8 cellular contexts compared by ENCODE assay signal in the genomic region with DNA sequence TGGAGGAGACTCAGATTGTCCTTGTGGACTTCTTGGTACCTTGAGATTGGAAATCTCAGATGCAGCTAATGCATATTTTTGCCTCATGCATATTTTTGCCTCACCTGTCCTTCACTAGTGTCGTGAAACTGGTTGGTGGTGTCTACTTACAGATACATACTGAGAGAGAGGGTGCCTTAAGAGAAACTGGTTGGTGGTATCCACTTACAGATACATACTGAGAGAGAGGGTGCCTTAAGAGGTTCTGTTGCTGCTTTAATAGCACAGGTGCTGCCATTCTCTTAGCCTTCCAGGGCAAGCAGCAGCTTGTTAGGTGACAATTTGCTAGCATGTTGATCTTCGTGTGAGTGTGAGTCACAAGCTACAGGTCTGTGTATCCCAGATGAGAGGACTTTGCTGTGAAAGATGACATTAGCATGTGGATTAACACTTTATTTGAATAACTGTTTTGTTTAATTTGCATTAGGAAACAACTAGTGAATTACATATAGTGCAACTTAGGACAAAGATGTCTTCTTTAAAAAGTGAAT. TPM values are rescaled to one million over a fixed set of nuclear protein-coding genes. Genes with fewer than 3 reads are reported as not detected.
DNase-seq lines count a peak whose midpoint lies in the region; ATAC-seq and TF ChIP-seq lines count a peak whose summit lies in the region.

No MANE protein-coding gene starts in this region.

- H3K9me3 ChIP-seq in mammary epithelial cell (replicated peaks; ENCODE audit: insufficient read depth, low read length) (no peaks in the 10 kb centered on the region), stomach (no peaks in the 10 kb centered on the region), mucosa of descending colon (no peaks in the 10 kb centered on the region)

- H3K36me3 Mint-ChIP-seq in activated CD4-positive, alpha-beta T cell treated with anti-CD3 and anti-CD28 coated beads for 36 hours (ENCODE audit: low read depth) = peaks cover 40% of the 10 kb centered on the region

- H4K20me1 ChIP-seq in mammary epithelial cell (ENCODE audit: insufficient read depth, low read length) = no peaks in the 10 kb centered on the region

- H3K4me3 ChIP-seq in mammary epithelial cell (replicated peaks in 1 of 3; ENCODE audit: insufficient read depth in 1 of 3, low read depth in 2 of 3, low read length in 3 of 3) = peak overlapping the region; percentile 76 to 88 (median 81)
- peak overlapping the region; percentile 62 for H3K4me3 ChIP-seq in skeletal muscle cell (ENCODE audit: low read depth, low read length)
- no peak overlapping the region for H3K4me3 ChIP-seq in stomach
- H3K4me3 ChIP-seq in mucosa of descending colon = no peak overlapping the region

- peak overlapping the region; percentile 91 for H3K9ac ChIP-seq in mammary epithelial cell (ENCODE audit: insufficient read depth, low read length)

- WGBS in mammary epithelial cell (ENCODE audit: low coverage, missing lambda C conversion rate) = 42% methylated on average over 2 of the region's 2 CpGs
- WGBS in stomach, 5 donors = 38 to 53% (median 42%) methylated on average over 2 of the region's 2 CpGs

- no peak for TF ChIP-seq POLR2A in stomach (IDR thresholded peaks at IDR 0.05)

- H3K4me1 ChIP-seq in mammary epithelial cell (ENCODE audit: insufficient read depth, low read length) = peaks cover 29% of the 10 kb centered on the region
- peaks cover 19 to 36% (median 27%) of the 10 kb centered on the region in 4 donors for H3K4me1 ChIP-seq in stomach
- H3K4me1 ChIP-seq in mucosa of descending colon (ENCODE audit: low read depth) = peaks cover 2% of the 10 kb centered on the region

- H3K36me3 ChIP-seq in mammary epithelial cell (ENCODE audit: insufficient read depth, low read length) (peaks cover 22% of the 10 kb centered on the region), stomach (peaks cover 0 to 4% (median 0%) of the 10 kb centered on the region in 4 donors), mucosa of descending colon (ENCODE audit: low read depth) (no peaks in the 10 kb centered on the region)

- H3K9me3 Mint-ChIP-seq in activated CD4-positive, alpha-beta T cell treated with anti-CD3 and anti-CD28 coated beads for 36 hours (ENCODE audit: low read depth) = no peaks in the 10 kb centered on the region

- no peak overlapping the region for H2AFZ ChIP-seq in mammary epithelial cell (ENCODE audit: low read depth, low read length)

- ATAC-seq in activated CD4-positive, alpha-beta T cell treated with anti-CD3 and anti-CD28 coated beads for 36 hours = no peak
- no peak for ATAC-seq in mucosa of descending colon
- ATAC-seq in HG03354 (IDR thresholded peaks at IDR 0.05; ENCODE audit: poor library complexity, severe bottlenecking, unreplicated experiment) = no peak

- H3K27me3 Mint-ChIP-seq in activated CD4-positive, alpha-beta T cell treated with anti-CD3 and anti-CD28 coated beads for 36 hours = no peaks in the 10 kb centered on the region

- H3K4me3 Mint-ChIP-seq in activated CD4-positive, alpha-beta T cell treated with anti-CD3 and anti-CD28 coated beads for 36 hours = peak overlapping the region; percentile 92

- peaks cover 55% of the 10 kb centered on the region for H3K4me1 Mint-ChIP-seq in activated CD4-positive, alpha-beta T cell treated with anti-CD3 and anti-CD28 coated beads for 36 hours

- dilution Hi-C loops in mammary epithelial cell (cut with HindIII; ENCODE audit: low sequenced_read_pairs) = no loop called here

- TF ChIP-seq CTCF in mammary epithelial cell (conservative IDR thresholded peaks at IDR 0.05 in 1 of 2, IDR thresholded peaks at IDR 0.05 in 1 of 2; ENCODE audit: extremely low read depth in 1 of 2, insufficient read depth in 1 of 2, low read depth in 1 of 2, low read length in 2 of 2) = no peak
- no peak for TF ChIP-seq CTCF in stomach (IDR thresholded peaks at IDR 0.05)
- no peak for TF ChIP-seq CTCF in mucosa of descending colon (IDR thresholded peaks at IDR 0.05)

- POLR2A ChIA-PET in activated CD4-positive, alpha-beta T cell treated with anti-CD3 and anti-CD28 coated beads for 36 hours (lab: Charles Lee) = no interaction called here

- intact Hi-C loops in activated CD4-positive, alpha-beta T cell treated with anti-CD3 and anti-CD28 coated beads for 36 hours (cut with DNase I, micrococcal nuclease) = loop anchor here in 1 of 2 experiments (5.0 kb wide), 1 partner anchor 1161 kb away; a partner anchor contains a TSS
- intact Hi-C loops in mammary epithelial cell (cut with micrococcal nuclease) = loop anchor here (5.0 kb wide), 1 partner anchor 414 kb away; no protein-coding TSS in a partner anchor
- intact Hi-C loops in stomach (cut with DNase I; ENCODE audit: low total_unique reads) = no loop called here
- intact Hi-C loops in mucosa of descending colon (cut with DNase I, micrococcal nuclease) = no loop called here

- DNase-seq in activated CD4-positive, alpha-beta T cell treated with anti-CD3 and anti-CD28 coated beads for 36 hours = no peak
- DNase-seq in activated CD4-positive, alpha-beta T cell treated with anti-CD3 and anti-CD28 coated beads for 1 hour = no peak
- DNase-seq in NCI-H2029 treated with DMSO at 0.1 percent for 48 hours (lab: John Stamatoyannopoulos, UW) = peak; percentile 14
- peak; percentile 83 for DNase-seq in mammary epithelial cell
- DNase-seq in skeletal muscle cell (ENCODE audit: low read depth) = no peak
- DNase-seq in stomach = no peak
- no peak for DNase-seq in mucosa of descending colon

- peaks cover 56% of the 10 kb centered on the region for H3K79me2 ChIP-seq in mammary epithelial cell (ENCODE audit: insufficient read depth, low read length)

- H3K27ac ChIP-seq in mammary epithelial cell (ENCODE audit: insufficient read depth, low read depth, low read length) = peak overlapping the region; percentile 89
- no peak overlapping the region for H3K27ac ChIP-seq in stomach

- H3K27ac Mint-ChIP-seq in activated CD4-positive, alpha-beta T cell treated with anti-CD3 and anti-CD28 coated beads for 36 hours = peak overlapping the region; percentile 39

- no TSS peak for BruUV-seq in mammary epithelial cell (replicated peaks; lab: Mats Ljungman, UMichigan)

- H3K4me2 ChIP-seq in mammary epithelial cell (ENCODE audit: insufficient read depth, low read depth, low read length) = peak overlapping the region; percentile 95

- H3K27me3 ChIP-seq in mammary epithelial cell (ENCODE audit: insufficient read depth, low read length) = no peaks in the 10 kb centered on the region
- H3K27me3 ChIP-seq in stomach = no peaks in the 10 kb centered on the region

- CTCF ChIA-PET in activated CD4-positive, alpha-beta T cell treated with anti-CD3 and anti-CD28 coated beads for 36 hours (lab: Charles Lee) = interaction anchor here (0.7 to 9.3 kb wide), 6 partner anchors 8 to 56 kb away, joined by 3 to 107 read pairs (median 4); no protein-coding TSS in a partner anchor
- CTCF ChIA-PET in mammary epithelial cell (lab: Charles Lee; ENCODE audit: low non-redundant PET) = interaction anchor here (0.5 kb wide), 1 partner anchor 15 kb away, joined by 3 read pairs; no protein-coding TSS in a partner anchor

- in situ Hi-C loops in mammary epithelial cell (cut with MboI; ENCODE audit: low sequenced_read_pairs in 2 of 2) = no loop called here

- TF ChIP-seq EP300 in stomach (IDR thresholded peaks at IDR 0.05) = no peak

RNA-seq across cellular contexts. Expression of a gene that starts 1.4 kb away (rescaled TPM):
- total RNA-seq in activated CD4-positive, alpha-beta T cell treated with anti-CD3 and anti-CD28 coated beads for 36 hours = 100 to 1,000 TPM; 169 to 212 TPM
- 100 to 1,000 TPM in 1 of 2 donors, 10 to 100 TPM in 1; 28.5 to 106 TPM for total RNA-seq in mammary epithelial cell
- polyA plus RNA-seq in mammary epithelial cell = 381 TPM
- polyA minus RNA-seq in mammary epithelial cell = 53.7 TPM
- 10 to 100 TPM in 3 of 5 donors, 1 to 10 TPM in 1, not detected in 1; 2.3 to 27.0 (median 20.8) TPM for total RNA-seq in stomach
- 100 to 1,000 TPM in 1 of 3 donors, 10 to 100 TPM in 2; 17.4 to 104 (median 23.9) TPM for polyA plus RNA-seq in stomach
- total RNA-seq in mucosa of descending colon = 10 to 100 TPM in 1 of 3 donors, 1 to 10 TPM in 2; 5.8 to 46.8 (median 9.0) TPM

RNA-seq across cellular contexts. Expression of a gene that starts 4.2 kb away (rescaled TPM):
- total RNA-seq in activated CD4-positive, alpha-beta T cell treated with anti-CD3 and anti-CD28 coated beads for 36 hours = 10 to 100 TPM; 41.1 to 53.0 TPM
- 10 to 100 TPM; 38.3 to 38.7 TPM for total RNA-seq in mammary epithelial cell
- polyA plus RNA-seq in mammary epithelial cell = 21.4 TPM
- polyA minus RNA-seq in mammary epithelial cell = 34.9 TPM
- total RNA-seq in stomach = 10 to 100 TPM; 26.8 to 66.8 (median 33.8) TPM
- polyA plus RNA-seq in stomach = 10 to 100 TPM; 26.3 to 54.8 (median 28.7) TPM
- 10 to 100 TPM; 46.4 to 52.3 (median 49.5) TPM for total RNA-seq in mucosa of descending colon

RNA-seq across cellular contexts. Expression of a gene that starts 23.2 kb away (rescaled TPM):
- total RNA-seq in activated CD4-positive, alpha-beta T cell treated with anti-CD3 and anti-CD28 coated beads for 36 hours = 1 to 10 TPM in 1 of 2 experiments, under 1 TPM in 1; 0.91 to 1.3 TPM
- total RNA-seq in mammary epithelial cell (1 to 10 TPM; 1.6 to 2.8 TPM), stomach (1 to 10 TPM in 4 of 5 donors, under 1 TPM in 1; 0.29 to 7.2 (median 1.8) TPM), mucosa of descending colon (1 to 10 TPM; 1.7 to 4.3 (median 1.9) TPM)
- polyA plus RNA-seq in mammary epithelial cell (1.3 TPM), stomach (1 to 10 TPM; 1.2 to 2.7 (median 1.4) TPM)
- polyA minus RNA-seq in mammary epithelial cell = not detected

RNA-seq across cellular contexts. Expression of a gene that starts 52.7 kb away (rescaled TPM):
- total RNA-seq in activated CD4-positive, alpha-beta T cell treated with anti-CD3 and anti-CD28 coated beads for 36 hours = not detected
- total RNA-seq in mammary epithelial cell (under 1 TPM in 1 of 2 donors, not detected in 1; 0.33 TPM), stomach (1 to 10 TPM in 2 of 5 donors, under 1 TPM in 1, not detected in 2; 0.45 to 4.0 (median 2.6) TPM), mucosa of descending colon (1 to 10 TPM in 1 of 3 donors, under 1 TPM in 2; 0.43 to 1.5 (median 0.89) TPM)
- polyA plus RNA-seq in mammary epithelial cell (0.28 TPM), stomach (1 to 10 TPM in 1 of 3 donors, under 1 TPM in 2; 0.53 to 1.7 (median 0.61) TPM)
- not detected for polyA minus RNA-seq in mammary epithelial cell

Comparison
In these comparisons a context has a peak if more than half of its experiments do, and no peak if none do; other contexts are left out.
1. DNase-seq: peak in NCI-H2029 treated with DMSO at 0.1 percent for 48 hours (single experiment) and mammary epithelial cell (single experiment); none in activated CD4-positive, alpha-beta T cell treated with anti-CD3 and anti-CD28 coated beads for 36 hours (single experiment), activated CD4-positive, alpha-beta T cell treated with anti-CD3 and anti-CD28 coated beads for 1 hour (single experiment), skeletal muscle cell (single experiment), stomach (single experiment) and mucosa of descending colon (0 of 3).
2. H3K4me3 ChIP-seq: peak in mammary epithelial cell (3 of 3) and skeletal muscle cell (single experiment); none in stomach (0 of 4) and mucosa of descending colon (single experiment).